In genomic region chr5:146213210-146213838, GRCh38 we compare ENCODE assay signal across 13 cellular contexts. TPM values are rescaled to one million over a fixed set of nuclear protein-coding genes. Genes with fewer than 3 reads are reported as not detected.
A peak's percentile ranks its signal among the peaks of the same experiment; 100 is the strongest.
DNase-seq lines count a peak whose midpoint lies in the region; ATAC-seq and TF ChIP-seq lines count a peak whose summit lies in the region.
"Had no signal": no experiment of that assay in that cellular context is flagged by ENCODE, and none has a peak within 500 bp of the region (broad histone marks: within the 10 kb centered on the region; RNA-seq: fewer than 3 reads in every experiment).

No MANE protein-coding gene starts in this region.

- H3K9me3 Mint-ChIP-seq in Calu3 (ENCODE audit: low read depth, unreplicated experiment): no peaks in the 10 kb centered on the region

- CTCF ChIA-PET in Calu3 (lab: Charles Lee): interaction anchor here (1.7 kb wide), 1 partner anchor 10 kb away, joined by 4 read pairs; the partner anchor contains the start of gene RBM27

- TF ChIP-seq CTCF in Calu3 (IDR thresholded peaks at IDR 0.05; ENCODE audit: unreplicated experiment): no peak

- no peak overlapping the region for H3K4me3 Mint-ChIP-seq in Calu3 (ENCODE audit: low read depth, unreplicated experiment)

- intact Hi-C loops in Calu3 (cut with micrococcal nuclease; ENCODE audit: unreplicated experiment): no loop called here

- no peak overlapping the region for H3K27ac Mint-ChIP-seq in Calu3 (ENCODE audit: unreplicated experiment)
- H3K27ac Mint-ChIP-seq: progenitor cell of endocrine pancreas had no signal

- H3K4me1 Mint-ChIP-seq in Calu3 (ENCODE audit: low read depth, unreplicated experiment): peaks cover 18% of the 10 kb centered on the region

- peak; percentile 37 for DNase-seq in Calu3
- peak; percentile 85 for DNase-seq in LoVo (ENCODE audit: low spot score)
- peak; percentile 9 for DNase-seq in RPMI7951 (ENCODE audit: low read depth)
- peak; percentile 9 for DNase-seq in fibroblast of the conjunctiva (ENCODE audit: low read depth)
- DNase-seq in DMS114 treated with DMSO at 0.1 percent for 48 hours (lab: John Stamatoyannopoulos, UW; ENCODE audit: unreplicated experiment): no peak
- no peak for DNase-seq in SW 1271 (lab: John Stamatoyannopoulos, UW)
- DNase-seq: C1 segment of cervical spinal cord; effector memory CD4-positive, alpha-beta T cell; NCI-H187; upper lobe of right lung had no signal

- H3K27me3 Mint-ChIP-seq in Calu3 (ENCODE audit: unreplicated experiment): no peaks in the 10 kb centered on the region
- H3K27me3 Mint-ChIP-seq: progenitor cell of endocrine pancreas had no signal

- ATAC-seq in HG02571 (IDR thresholded peaks at IDR 0.05; ENCODE audit: unreplicated experiment) (no peak), HG03095 (IDR thresholded peaks at IDR 0.05; ENCODE audit: unreplicated experiment) (no peak)
- ATAC-seq: upper lobe of right lung had no signal

- BruUV-seq in Calu3 (replicated peaks; lab: Mats Ljungman, UMichigan): no TSS peak

- H3K36me3 Mint-ChIP-seq in Calu3 (ENCODE audit: insufficient read depth, unreplicated experiment): peaks cover 15% of the 10 kb centered on the region

RNA-seq across cellular contexts. Expression of gene RBM27, which starts 9.9 kb away (rescaled TPM):
- 24.1 and 26.3 TPM in 2 replicates for total RNA-seq in Calu3 (2022)
- 13.5 and 15.1 TPM in 2 replicates for total RNA-seq in RPMI7951 (2014; rRNA removed; shearing (Covaris generic))

RNA-seq across cellular contexts. Expression of gene LARS1, which starts 30.9 kb away (rescaled TPM):
- total RNA-seq in Calu3 (2022): 189 and 224 TPM in 2 replicates
- total RNA-seq in RPMI7951 (2014; rRNA removed; shearing (Covaris generic)): 63.8 and 92.0 TPM in 2 replicates

Comparison
In these comparisons a context has a peak if more than half of its experiments do, and no peak if none do; other contexts are left out.
1. DNase-seq: peak in Calu3 (single experiment), LoVo (single experiment), RPMI7951 (single experiment) and fibroblast of the conjunctiva (single experiment); none in DMS114 treated with DMSO at 0.1 percent for 48 hours (single experiment) and SW 1271 (0 of 2).